ENCODE assay signal across 28 cellular contexts in genomic region chr18:35047697-35048292, GRCh38. TPM values are rescaled to one million over a fixed set of nuclear protein-coding genes. Genes with fewer than 3 reads are reported as not detected.
A peak's percentile ranks its signal among the peaks of the same experiment; 100 is the strongest.
DNase-seq lines count a peak whose midpoint lies in the region; ATAC-seq, FAIRE-seq and TF ChIP-seq lines count a peak whose summit lies in the region.
"Had no signal": no experiment of that assay in that cellular context is flagged by ENCODE, and none has a peak within 500 bp of the region (broad histone marks: within the 10 kb centered on the region; RNA-seq: fewer than 3 reads in every experiment).

No MANE protein-coding gene starts in this region.

- no peak overlapping the region for H3K4me2 ChIP-seq in K562 (ENCODE audit: insufficient read depth, low read length)

- peaks cover 5% of the 10 kb centered on the region; the same call in 1 of the 2 replicates for H3K9me3 ChIP-seq in K562 (replicated peaks; ENCODE audit: control insufficient read depth, insufficient read depth, low read depth, low read length)
- no peaks in the 10 kb centered on the region for H3K9me3 ChIP-seq in gastrocnemius medialis
- no peaks in the 10 kb centered on the region for H3K9me3 ChIP-seq in esophagus squamous epithelium
- H3K9me3 ChIP-seq: heart right ventricle, right atrium auricular region, thyroid gland had no signal

- no peaks in the 10 kb centered on the region for H3K9me1 ChIP-seq in K562 (ENCODE audit: control insufficient read depth, insufficient read depth, low read length)

- H3K36me3 ChIP-seq in K562 (ENCODE audit: control insufficient read depth, insufficient read depth, low read length) (peaks cover 4% of the 10 kb centered on the region; the same call in 1 of the 3 replicates), gastrocnemius medialis (no peaks in the 10 kb centered on the region), esophagus squamous epithelium (no peaks in the 10 kb centered on the region)
- H3K36me3 ChIP-seq: heart right ventricle, right atrium auricular region, thyroid gland had no signal

- intact Hi-C loops in activated CD4-positive, alpha-beta T cell treated with anti-CD3 and anti-CD28 coated beads for 36 hours (cut with DNase I, micrococcal nuclease): no loop called here
- intact Hi-C loops in K562 (cut with micrococcal nuclease): loop anchor here (10.0 kb wide), 2 partner anchors 63 to 297 kb away; partner anchors contain the start of gene ZNF24
- intact Hi-C loops in gastrocnemius medialis (cut with DNase I; ENCODE audit: low total_unique reads): loop anchor here (10.0 kb wide), 1 partner anchor 103 kb away; no protein-coding TSS in a partner anchor
- intact Hi-C loops in esophagus squamous epithelium (cut with DNase I): no loop called here

- H3K27ac ChIP-seq in K562 (ENCODE audit: extremely low read depth, low read depth, low read length): no peak overlapping the region
- H3K27ac ChIP-seq in gastrocnemius medialis: peak overlapping the region; percentile 63 to 90 (median 87)
- no peak overlapping the region for H3K27ac ChIP-seq in esophagus squamous epithelium
- H3K27ac ChIP-seq: 22Rv1, parathyroid adenoma, thyroid gland had no signal

- H3K27ac Mint-ChIP-seq in activated CD4-positive, alpha-beta T cell treated with anti-CD3 and anti-CD28 coated beads for 36 hours: peak overlapping the region; percentile 59
- H3K27ac Mint-ChIP-seq in IgD-negative memory B cell: peak overlapping the region; percentile 14 to 76 (median 74)
- H3K27ac Mint-ChIP-seq: stimulated activated effector memory CD8-positive, alpha-beta T cell treated with anti-CD3 and anti-CD28 coated beads, Interleukin-12 subunit alpha, Interleukin-12 subunit beta, amount 100 ng/mL, for 72 hours; WTC11 had no signal

- peaks cover 98% of the 10 kb centered on the region for H3K79me2 ChIP-seq in K562 (ENCODE audit: control insufficient read depth, insufficient read depth, low read length)

- ATAC-seq in activated CD4-positive, alpha-beta T cell treated with anti-CD3 and anti-CD28 coated beads for 36 hours: no peak
- no peak for ATAC-seq in K562
- ATAC-seq in gastrocnemius medialis: no peak
- no peak for ATAC-seq in GM19035 (IDR thresholded peaks at IDR 0.05; ENCODE audit: unreplicated experiment)
- no peak for ATAC-seq in HG03025 (IDR thresholded peaks at IDR 0.05; ENCODE audit: low FRiP score, unreplicated experiment)
- ATAC-seq: heart right ventricle; left cardiac atrium; stimulated activated effector memory CD8-positive, alpha-beta T cell treated with anti-CD3 and anti-CD28 coated beads, Interleukin-12 subunit alpha, Interleukin-12 subunit beta, amount 100 ng/mL, for 72 hours; WTC11 had no signal

- 96% methylated on average over 4 of the region's 4 CpGs for whole genome bisulfite sequencing in K562 (ENCODE audit: insufficient coverage, low coverage, missing lambda C conversion rate)
- 97 to 100% methylated on average over 4 of the region's 4 CpGs for WGBS in esophagus squamous epithelium, 2 donors

- H3K4me1 ChIP-seq in K562 (replicated peaks in 1 of 2; ENCODE audit: control insufficient read depth in 2 of 2, insufficient read depth in 2 of 2, low read length in 2 of 2): peaks cover 15 to 69% of the 10 kb centered on the region in 2 experiments
- H3K4me1 ChIP-seq in gastrocnemius medialis: peaks cover 69 to 81% of the 10 kb centered on the region in 2 donors
- H3K4me1 ChIP-seq in esophagus squamous epithelium: peaks cover 0 to 67% (median 19%) of the 10 kb centered on the region in 3 donors
- H3K4me1 ChIP-seq: parathyroid adenoma had no signal

- FAIRE-seq in K562 (lab: Jason Lieb, UNC): no peak
- FAIRE-seq: endothelial cell of umbilical vein had no signal

- peaks cover 86% of the 10 kb centered on the region for H3K4me1 Mint-ChIP-seq in activated CD4-positive, alpha-beta T cell treated with anti-CD3 and anti-CD28 coated beads for 36 hours
- peaks cover 62 to 82% (median 71%) of the 10 kb centered on the region in 3 donors for H3K4me1 Mint-ChIP-seq in IgD-negative memory B cell

- H3K9ac ChIP-seq in K562 (ENCODE audit: insufficient read depth in 1 of 2, low read depth in 2 of 2, low read length in 2 of 2): no peak overlapping the region
- H3K9ac ChIP-seq: parathyroid adenoma had no signal

- H2AFZ ChIP-seq in K562 (ENCODE audit: low read depth, low read length): no peak overlapping the region
- H2AFZ ChIP-seq: parathyroid adenoma had no signal

- no peak for DNase-seq in activated CD4-positive, alpha-beta T cell treated with anti-CD3 and anti-CD28 coated beads for 36 hours
- DNase-seq in activated CD4-positive, alpha-beta T cell treated with anti-CD3 and anti-CD28 coated beads, Interleukin-2, amount 50 U/mL, for 48 hours: no peak
- DNase-seq in K562 (ENCODE audit: extremely low read depth in 1 of 4, low spot score in 3 of 4) (no peak), gastrocnemius medialis (no peak), esophagus squamous epithelium (lab: John Stamatoyannopoulos, UW) (no peak)
- DNase-seq: activated CD4-positive, alpha-beta T cell treated with anti-CD3 and anti-CD28 coated beads, Interleukin-2, amount 50 U/mL, for 4 hours; activated naive CD4-positive, alpha-beta T cell; GDM1; heart right ventricle; left cardiac atrium; mesendoderm; MM.1S; NCI-H1417; NCI-H2081; NCI-H226; NCI-H774; stimulated activated CD4-positive, alpha-beta T cell treated with anti-CD3 and anti-CD28 coated beads, Interleukin-2, amount 100 ng/mL, for 48 hours; T1000; thyroid gland had no signal

- CTCF ChIA-PET in activated CD4-positive, alpha-beta T cell treated with anti-CD3 and anti-CD28 coated beads for 36 hours (lab: Charles Lee): interaction anchor here (0.8 to 3.8 kb wide), 3 partner anchors 11 to 49 kb away, joined by 3 to 21 read pairs (median 5); no protein-coding TSS in a partner anchor
- CTCF ChIA-PET in K562 (lab: Yijun Ruan, JAX; ENCODE audit: low intra/inter-chr PET ratio): no interaction called here

- BruUV-seq in K562 (replicated peaks; lab: Mats Ljungman, UMichigan): no TSS peak

- TF ChIP-seq EP300 in K562 (IDR thresholded peaks at IDR 0.05; ENCODE audit: low read length): no peak

- H4K20me1 ChIP-seq in K562 (replicated peaks; ENCODE audit: control insufficient read depth, insufficient read depth, low read length): no peaks in the 10 kb centered on the region

- TF ChIP-seq CTCF in K562 (IDR thresholded peaks at IDR 0.05 in 2 of 3, conservative IDR thresholded peaks at IDR 0.05 in 1 of 3; ENCODE audit: insufficient read depth in 2 of 3, low read depth in 1 of 3, low read length in 3 of 3) (no peak), gastrocnemius medialis (IDR thresholded peaks at IDR 0.05 in 4 of 5, conservative IDR thresholded peaks at IDR 0.05 in 1 of 5) (no peak), esophagus squamous epithelium (IDR thresholded peaks at IDR 0.05) (no peak)

- H3K4me3 ChIP-seq in K562 (no peak overlapping the region), gastrocnemius medialis (no peak overlapping the region), esophagus squamous epithelium (no peak overlapping the region)
- H3K4me3 ChIP-seq: heart right ventricle, right atrium auricular region, thyroid gland had no signal

- POLR2A ChIA-PET in activated CD4-positive, alpha-beta T cell treated with anti-CD3 and anti-CD28 coated beads for 36 hours (lab: Charles Lee): interaction anchor here (0.6 kb wide), 1 partner anchor 79 kb away, joined by 6 read pairs; no protein-coding TSS in a partner anchor
- POLR2A ChIA-PET in K562 (lab: Yijun Ruan, JAX): interaction anchor here (1.1 to 4.4 kb wide), 3 partner anchors 11 to 329 kb away, joined by 3 to 33 read pairs (median 3); partner anchors contain the start of gene ZNF396

- in situ Hi-C loops in K562 (cut with MboI): no loop called here
- in situ Hi-C loops in gastrocnemius medialis (cut with MboI; ENCODE audit: low sequenced_read_pairs in 4 of 4): no loop called here

- H3K4me3 Mint-ChIP-seq in activated CD4-positive, alpha-beta T cell treated with anti-CD3 and anti-CD28 coated beads for 36 hours: no peak overlapping the region
- H3K4me3 Mint-ChIP-seq in IgD-negative memory B cell: no peak overlapping the region
- H3K4me3 Mint-ChIP-seq: WTC11 had no signal

- TF ChIP-seq POLR2A in K562 (conservative IDR thresholded peaks at IDR 0.05) (no peak), gastrocnemius medialis (IDR thresholded peaks at IDR 0.05) (no peak), esophagus squamous epithelium (IDR thresholded peaks at IDR 0.05) (no peak)

- peaks cover 8% of the 10 kb centered on the region for H3K36me3 Mint-ChIP-seq in activated CD4-positive, alpha-beta T cell treated with anti-CD3 and anti-CD28 coated beads for 36 hours (ENCODE audit: low read depth)
- H3K36me3 Mint-ChIP-seq in IgD-negative memory B cell: no peaks in the 10 kb centered on the region
- H3K36me3 Mint-ChIP-seq: stimulated activated effector memory CD8-positive, alpha-beta T cell treated with anti-CD3 and anti-CD28 coated beads, Interleukin-12 subunit alpha, Interleukin-12 subunit beta, amount 100 ng/mL, for 72 hours; WTC11 had no signal

- H3K9me3 Mint-ChIP-seq in activated CD4-positive, alpha-beta T cell treated with anti-CD3 and anti-CD28 coated beads for 36 hours (ENCODE audit: low read depth): peaks cover 4% of the 10 kb centered on the region
- H3K9me3 Mint-ChIP-seq in IgD-negative memory B cell: no peaks in the 10 kb centered on the region
- H3K9me3 Mint-ChIP-seq: stimulated activated effector memory CD8-positive, alpha-beta T cell treated with anti-CD3 and anti-CD28 coated beads, Interleukin-12 subunit alpha, Interleukin-12 subunit beta, amount 100 ng/mL, for 72 hours had no signal

- no peak for TF ChIP-seq RAD21 in K562 (CRISPR knock-in tag; conservative IDR thresholded peaks at IDR 0.05 in 1 of 2, IDR thresholded peaks at IDR 0.05 in 1 of 2)

- H3K27me3 ChIP-seq in K562 (ENCODE audit: control insufficient read depth in 2 of 2, insufficient read depth in 2 of 2, low read length in 2 of 2) (no peaks in the 10 kb centered on the region), gastrocnemius medialis (no peaks in the 10 kb centered on the region), esophagus squamous epithelium (no peaks in the 10 kb centered on the region)
- H3K27me3 ChIP-seq: heart right ventricle, right atrium auricular region, thyroid gland had no signal

- no peaks in the 10 kb centered on the region for H3K27me3 Mint-ChIP-seq in activated CD4-positive, alpha-beta T cell treated with anti-CD3 and anti-CD28 coated beads for 36 hours
- H3K27me3 Mint-ChIP-seq in IgD-negative memory B cell: no peaks in the 10 kb centered on the region

RNA-seq across cellular contexts. Expression of gene MAPRE2, which starts 6.6 kb away (rescaled TPM):
- 10 to 100 TPM; 59.4 to 83.8 TPM for total RNA-seq in activated CD4-positive, alpha-beta T cell treated with anti-CD3 and anti-CD28 coated beads for 36 hours
- 63.3 TPM for polyA plus RNA-seq in IgD-negative memory B cell
- total RNA-seq in K562 (2011; cell fraction: chromatin; rRNA removed; ENCODE audit: low replicate concordance): 23.1 and 46.8 TPM in 2 replicates
- 19.0 and 23.3 TPM in 2 replicates for total RNA-seq in K562 (2011; cell fraction: nucleolus; rRNA removed)
- 37.7 and 47.7 TPM in 2 replicates for total RNA-seq in K562 (2011; cell fraction: nucleoplasm; rRNA removed)
- 32.3 and 61.1 TPM in 2 replicates for total RNA-seq in K562 (2014; rRNA removed)
- 35.1 and 38.1 TPM in 2 replicates for total RNA-seq in K562 (2014; rRNA removed; fragmentation: Illumina TruSeq; extraction: Trizol)
- total RNA-seq in K562 (2015; rRNA removed; fragmentation: Illumina TruSeq; extraction: Trizol): 31.1 and 32.6 TPM in 2 replicates
- 46.6 and 47.5 TPM in 2 replicates for total RNA-seq in K562 (2021)
- polyA plus RNA-seq in K562 (2011; rRNA removed): 56.0 and 66.5 TPM in 2 replicates
- polyA plus RNA-seq in K562 (2011; cell fraction: cytosol; rRNA removed): 38.4 and 50.6 TPM in 2 replicates
- 26.1 and 32.9 TPM in 2 replicates for polyA plus RNA-seq in K562 (2011; cell fraction: nucleus; rRNA removed)
- polyA plus RNA-seq in K562 (2012): 36.3 and 50.2 TPM in 2 replicates
- polyA plus RNA-seq in K562 (2014; fragmentation: Illumina TruSeq; extraction: Trizol): 50.7 and 70.7 TPM in 2 replicates
- polyA plus RNA-seq in K562 (2014; fragmentation: Nextera tagmentation; extraction: Ambion mirVana): 10 to 100 TPM; 33.6 to 40.7 TPM
- 49.6 and 55.1 TPM in 2 replicates for polyA plus RNA-seq in K562 (2014; rRNA removed)
- polyA minus RNA-seq in K562 (2011; rRNA and poly(A)+ RNA removed): 72.7 and 74.0 TPM in 2 replicates
- polyA minus RNA-seq in K562 (2011; cell fraction: cytosol; rRNA and poly(A)+ RNA removed): 32.1 and 37.0 TPM in 2 replicates
- polyA minus RNA-seq in K562 (2011; cell fraction: nucleus; rRNA and poly(A)+ RNA removed): 24.8 and 45.2 TPM in 2 replicates
- total RNA-seq in gastrocnemius medialis: 10 to 100 TPM; 21.3 to 46.2 (median 34.4) TPM
- total RNA-seq in esophagus squamous epithelium: 1 to 10 TPM; 1.5 to 9.0 (median 5.0) TPM

Comparison
In these comparisons a context has a peak if more than half of its experiments do, and no peak if none do; other contexts are left out.
1. H3K27ac ChIP-seq: peak in gastrocnemius medialis (4 of 4); none in K562 (single experiment) and esophagus squamous epithelium (0 of 4).
2. intact Hi-C loops: an anchor here in K562 (10.0 kb wide) and gastrocnemius medialis (10.0 kb wide); none called in activated CD4-positive, alpha-beta T cell treated with anti-CD3 and anti-CD28 coated beads for 36 hours and esophagus squamous epithelium.